Comparison of ENCODE assay signal across 9 cellular contexts in the genomic region with DNA sequence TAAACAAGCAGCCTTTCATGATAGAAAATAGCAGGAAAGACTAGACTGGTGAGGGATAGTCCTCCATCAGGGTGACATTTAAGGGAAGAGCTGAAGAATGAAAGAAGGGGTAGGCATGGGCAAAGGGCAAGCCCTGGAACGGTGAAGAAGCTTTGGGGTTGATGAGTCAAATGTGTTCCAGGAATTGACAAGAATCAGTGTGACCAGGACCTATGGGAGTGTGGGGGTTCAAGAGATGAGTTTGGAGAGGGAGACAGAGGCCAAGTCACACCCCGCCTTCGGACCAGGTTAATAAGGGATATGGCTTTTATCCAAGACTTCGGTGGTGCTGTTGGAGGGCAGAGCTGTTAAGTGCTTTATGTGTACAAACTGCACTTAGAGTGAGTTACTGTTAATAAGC. TPM values are rescaled to one million over a fixed set of nuclear protein-coding genes. Genes with fewer than 3 reads are reported as not detected.
DNase-seq lines count a peak whose midpoint lies in the region; ATAC-seq and TF ChIP-seq lines count a peak whose summit lies in the region.
"Had no signal": no experiment of that assay in that cellular context is flagged by ENCODE, and none has a peak within 500 bp of the region (broad histone marks: within the 10 kb centered on the region; RNA-seq: fewer than 3 reads in every experiment).

No MANE protein-coding gene starts in this region.

- TF ChIP-seq POLR2A in vagina (IDR thresholded peaks at IDR 0.05), result no peak

- H3K27ac ChIP-seq in left ventricle myocardium inferior (replicated peaks) (peak overlapping the region; percentile 88), mammary epithelial cell (ENCODE audit: insufficient read depth, low read depth, low read length) (peak overlapping the region; percentile 80), mucosa of rectum (ENCODE audit: low read depth in 2 of 2, low read length in 2 of 2) (no peak overlapping the region), vagina (no peak overlapping the region)

- DNase-seq in left ventricle myocardium inferior (no peak), Right ventricle myocardium superior (no peak), mammary epithelial cell (peak; percentile 2), vagina (ENCODE audit: extremely low spot score in 2 of 2) (no peak), C1 segment of cervical spinal cord (lab: John Stamatoyannopoulos, UW) (no peak), LoVo (ENCODE audit: low spot score) (no peak)
- DNase-seq: central memory CD4-positive, alpha-beta T cell had no signal

- H3K4me2 ChIP-seq in mammary epithelial cell (ENCODE audit: insufficient read depth, low read depth, low read length), result peak overlapping the region; percentile 78

- CTCF ChIA-PET in mammary epithelial cell (lab: Charles Lee; ENCODE audit: low non-redundant PET), result no interaction called here

- in situ Hi-C loops in mammary epithelial cell (cut with MboI; ENCODE audit: low sequenced_read_pairs in 2 of 2), result no loop called here

- TF ChIP-seq CTCF in left ventricle myocardium inferior (IDR thresholded peaks at IDR 0.05; ENCODE audit: borderline replicate concordance), result no peak
- TF ChIP-seq CTCF in mammary epithelial cell (conservative IDR thresholded peaks at IDR 0.05 in 1 of 2, IDR thresholded peaks at IDR 0.05 in 1 of 2; ENCODE audit: extremely low read depth in 1 of 2, insufficient read depth in 1 of 2, low read depth in 1 of 2, low read length in 2 of 2), result no peak
- TF ChIP-seq CTCF in vagina (IDR thresholded peaks at IDR 0.05), result no peak

- H3K4me3 ChIP-seq in left ventricle myocardium inferior (peak overlapping the region; percentile 97), mammary epithelial cell (replicated peaks in 1 of 3; ENCODE audit: insufficient read depth in 1 of 3, low read depth in 2 of 3, low read length in 3 of 3) (peak overlapping the region; percentile 68 to 96 (median 91)), mucosa of rectum (ENCODE audit: low read length in 2 of 2) (peak overlapping the region; percentile 87 to 95), vagina (peak overlapping the region; percentile 76 to 89)

- no peaks in the 10 kb centered on the region for H3K9me3 ChIP-seq in left ventricle myocardium inferior (replicated peaks)
- no peaks in the 10 kb centered on the region for H3K9me3 ChIP-seq in mammary epithelial cell (replicated peaks; ENCODE audit: insufficient read depth, low read length)
- no peaks in the 10 kb centered on the region for H3K9me3 ChIP-seq in mucosa of rectum (ENCODE audit: control insufficient read depth in 2 of 2, low read length in 2 of 2)
- no peaks in the 10 kb centered on the region for H3K9me3 ChIP-seq in vagina

- WGBS in mammary epithelial cell (ENCODE audit: low coverage, missing lambda C conversion rate), result 5% methylated on average over 4 of the region's 4 CpGs

- BruUV-seq in mammary epithelial cell (replicated peaks; lab: Mats Ljungman, UMichigan), result no TSS peak

- dilution Hi-C loops in mammary epithelial cell (cut with HindIII; ENCODE audit: low sequenced_read_pairs), result loop anchor here (5.0 kb wide), 1 partner anchor 146 kb away; no protein-coding TSS in a partner anchor

- H3K27me3 ChIP-seq in left ventricle myocardium inferior (ENCODE audit: low read depth) (no peaks in the 10 kb centered on the region), mammary epithelial cell (ENCODE audit: insufficient read depth, low read length) (no peaks in the 10 kb centered on the region), mucosa of rectum (ENCODE audit: control insufficient read depth in 2 of 2, insufficient read depth in 2 of 2, low read length in 2 of 2) (no peaks in the 10 kb centered on the region), vagina (no peaks in the 10 kb centered on the region)

- peaks cover 39% of the 10 kb centered on the region for H3K4me1 ChIP-seq in left ventricle myocardium inferior
- H3K4me1 ChIP-seq in mammary epithelial cell (ENCODE audit: insufficient read depth, low read length), result peaks cover 17% of the 10 kb centered on the region
- peaks cover 18 to 20% of the 10 kb centered on the region in 2 donors for H3K4me1 ChIP-seq in mucosa of rectum (ENCODE audit: control insufficient read depth in 2 of 2, insufficient read depth in 2 of 2, low read length in 2 of 2)
- peaks cover 36% of the 10 kb centered on the region for H3K4me1 ChIP-seq in vagina

- no peaks in the 10 kb centered on the region for H4K20me1 ChIP-seq in mammary epithelial cell (ENCODE audit: insufficient read depth, low read length)

- peak overlapping the region; percentile 86 for H3K9ac ChIP-seq in mammary epithelial cell (ENCODE audit: insufficient read depth, low read length)
- peak overlapping the region; percentile 90 for H3K9ac ChIP-seq in mucosa of rectum (ENCODE audit: low read depth in 1 of 2, low read length in 2 of 2)

- ATAC-seq in Right ventricle myocardium superior (ENCODE audit: poor library complexity) (no peak), HG02870 (IDR thresholded peaks at IDR 0.05; ENCODE audit: unreplicated experiment) (no peak)

- intact Hi-C loops in left ventricle myocardium inferior (cut with micrococcal nuclease) (no loop called here), Right ventricle myocardium superior (cut with DNase I) (no loop called here), mammary epithelial cell (cut with micrococcal nuclease) (no loop called here), vagina (cut with DNase I) (no loop called here)

- H3K36me3 ChIP-seq in left ventricle myocardium inferior (peaks cover 57% of the 10 kb centered on the region), mammary epithelial cell (ENCODE audit: insufficient read depth, low read length) (peaks cover 16% of the 10 kb centered on the region), mucosa of rectum (ENCODE audit: control insufficient read depth in 2 of 2, insufficient read depth in 2 of 2, low read length in 2 of 2) (peaks cover 40 to 48% of the 10 kb centered on the region in 2 donors), vagina (peaks cover 0 to 47% of the 10 kb centered on the region in 2 donors)

- H3K79me2 ChIP-seq in mammary epithelial cell (ENCODE audit: insufficient read depth, low read length), result peaks cover 68% of the 10 kb centered on the region

- H2AFZ ChIP-seq in mammary epithelial cell (ENCODE audit: low read depth, low read length), result no peak overlapping the region

RNA-seq across cellular contexts. Expression of a gene that starts 0.9 kb away (rescaled TPM):
- total RNA-seq in left ventricle myocardium inferior (80.9 TPM), Right ventricle myocardium superior (80.2 TPM), mammary epithelial cell (10 to 100 TPM; 41.7 to 68.8 TPM), vagina (23.6 TPM)
- polyA plus RNA-seq in mammary epithelial cell, result 69.4 TPM
- polyA minus RNA-seq in mammary epithelial cell, result 47.2 TPM

RNA-seq across cellular contexts. Expression of a gene that starts 0.9 kb away (rescaled TPM):
- total RNA-seq in left ventricle myocardium inferior, result 20.1 TPM
- 23.3 TPM for total RNA-seq in Right ventricle myocardium superior
- 10 to 100 TPM; 28.5 to 62.0 TPM for total RNA-seq in mammary epithelial cell
- polyA plus RNA-seq in mammary epithelial cell, result 37.1 TPM
- 38.7 TPM for polyA minus RNA-seq in mammary epithelial cell
- total RNA-seq in vagina, result 60.4 TPM

RNA-seq across cellular contexts. Expression of a gene that starts 11.4 kb away (rescaled TPM):
- 5.2 TPM for total RNA-seq in left ventricle myocardium inferior
- 3.3 TPM for total RNA-seq in Right ventricle myocardium superior
- total RNA-seq in mammary epithelial cell, result 1 to 10 TPM; 7.0 to 9.2 TPM
- 2.9 TPM for polyA plus RNA-seq in mammary epithelial cell
- polyA minus RNA-seq in mammary epithelial cell, result 0.52 TPM
- total RNA-seq in vagina, result 3.2 TPM

RNA-seq across cellular contexts. Expression of a gene that starts 28.3 kb away (rescaled TPM):
- total RNA-seq in left ventricle myocardium inferior (10.6 TPM), Right ventricle myocardium superior (10.5 TPM), mammary epithelial cell (10 to 100 TPM in 1 of 2 donors, 1 to 10 TPM in 1; 7.8 to 15.9 TPM), vagina (9.8 TPM)
- 6.6 TPM for polyA plus RNA-seq in mammary epithelial cell
- 8.7 TPM for polyA minus RNA-seq in mammary epithelial cell

RNA-seq across cellular contexts. Expression of a gene that starts 37.9 kb away (rescaled TPM):
- total RNA-seq in left ventricle myocardium inferior (1.2 TPM), Right ventricle myocardium superior (0.78 TPM), mammary epithelial cell (1 to 10 TPM in 1 of 2 donors, under 1 TPM in 1; 0.47 to 1.0 TPM), vagina (16.9 TPM)
- 0.14 TPM for polyA plus RNA-seq in mammary epithelial cell
- not detected for polyA minus RNA-seq in mammary epithelial cell

Comparison
In these comparisons a context has a peak if more than half of its experiments do, and no peak if none do; other contexts are left out.
1. H3K27ac ChIP-seq: peak in left ventricle myocardium inferior (single experiment) and mammary epithelial cell (single experiment); none in mucosa of rectum (0 of 2) and vagina (single experiment).
2. Peak in every context shown above with its lines, with median percentiles within 50 percentile points of each other: H3K4me3 ChIP-seq.